Comparison of ENCODE assay signal across 9 cellular contexts in the genomic region with DNA sequence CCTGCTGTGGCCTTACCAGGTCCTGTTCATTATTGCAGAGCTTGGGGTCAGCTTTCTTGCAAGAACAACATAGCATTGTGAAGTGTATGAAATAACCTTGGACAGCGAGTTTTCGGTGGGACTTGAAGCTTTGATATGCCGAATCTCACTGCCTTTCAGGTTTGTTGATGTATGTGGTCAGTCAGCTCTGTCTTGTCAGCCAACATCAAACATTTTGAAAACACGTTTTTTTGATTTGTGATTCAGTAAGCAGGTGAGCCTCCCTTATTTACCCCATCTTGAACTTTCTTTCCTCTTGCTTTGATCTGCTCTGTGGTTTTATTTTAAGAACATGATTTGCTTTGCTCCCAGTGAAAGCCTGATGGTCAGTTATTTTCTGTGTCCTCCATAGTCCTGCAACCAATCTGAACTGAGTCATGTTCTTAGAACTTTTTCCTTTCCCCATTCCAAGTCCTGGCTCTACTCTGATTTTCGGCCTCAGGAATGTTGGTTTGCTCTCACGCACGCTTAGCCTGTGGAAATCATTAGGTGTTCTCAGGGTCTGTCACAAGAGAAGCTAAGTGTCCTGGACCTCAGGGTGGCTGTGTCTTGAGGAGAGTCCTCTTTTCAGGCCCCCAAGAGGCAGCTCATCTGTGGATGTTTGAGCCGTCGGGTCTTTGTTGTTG. TPM values are rescaled to one million over a fixed set of nuclear protein-coding genes. Genes with fewer than 3 reads are reported as not detected.
DNase-seq lines count a peak whose midpoint lies in the region; ATAC-seq and TF ChIP-seq lines count a peak whose summit lies in the region.
"Had no signal": no experiment of that assay in that cellular context is flagged by ENCODE, and none has a peak within 500 bp of the region (broad histone marks: within the 10 kb centered on the region; RNA-seq: fewer than 3 reads in every experiment).

No MANE protein-coding gene starts in this region.

- TF ChIP-seq EP300 in sigmoid colon (IDR thresholded peaks at IDR 0.05): peak in 1 of 4 donors; percentile 8

- H3K4me1 ChIP-seq in CD4-positive, CD25-positive, alpha-beta regulatory T cell (ENCODE audit: control insufficient read depth, insufficient read depth, low read length, poor library complexity, severe bottlenecking): peaks cover 32% of the 10 kb centered on the region
- H3K4me1 ChIP-seq in adrenal gland (replicated peaks in 1 of 2): peaks cover 17 to 41% of the 10 kb centered on the region in 2 donors
- H3K4me1 ChIP-seq in right cardiac atrium (ENCODE audit: control insufficient read depth, insufficient read depth, low read length): peaks cover 5% of the 10 kb centered on the region
- peaks cover 0 to 44% (median 33%) of the 10 kb centered on the region in 4 donors for H3K4me1 ChIP-seq in sigmoid colon

- peaks cover 13% of the 10 kb centered on the region for H3K36me3 Mint-ChIP-seq in CD4-positive, CD25-positive, alpha-beta regulatory T cell

- DNase-seq in CD4-positive, CD25-positive, alpha-beta regulatory T cell: peak in 1 of 3 donors; percentile 34
- DNase-seq in adrenal gland: peak in 4 of 7 donors; percentile 35 to 66 (median 58)
- DNase-seq in right cardiac atrium: no peak
- DNase-seq in sigmoid colon: peak; percentile 82
- DNase-seq in SW 1271 (lab: John Stamatoyannopoulos, UW): no peak
- DNase-seq: NCI-H2107 had no signal

- H3K4me1 Mint-ChIP-seq in CD4-positive, CD25-positive, alpha-beta regulatory T cell: peaks cover 26 to 61% (median 46%) of the 10 kb centered on the region in 4 donors

- no peaks in the 10 kb centered on the region for H3K9me3 ChIP-seq in CD4-positive, CD25-positive, alpha-beta regulatory T cell (ENCODE audit: control insufficient read depth in 2 of 2, low read length in 2 of 2)
- H3K9me3 ChIP-seq in adrenal gland (replicated peaks in 1 of 3): no peaks in the 10 kb centered on the region
- no peaks in the 10 kb centered on the region for H3K9me3 ChIP-seq in right cardiac atrium (ENCODE audit: control insufficient read depth, low read length)
- H3K9me3 ChIP-seq in sigmoid colon: no peaks in the 10 kb centered on the region

- TF ChIP-seq POLR2A in adrenal gland (IDR thresholded peaks at IDR 0.05): no peak
- TF ChIP-seq POLR2A in sigmoid colon (IDR thresholded peaks at IDR 0.05): no peak

- intact Hi-C loops in adrenal gland (cut with DNase I) (no loop called here), right cardiac atrium (cut with DNase I) (loop anchor here in 1 of 4 donors (10.0 kb wide), 1 partner anchor 52 kb away; no protein-coding TSS in a partner anchor), sigmoid colon (cut with DNase I) (loop anchor here (2.0 kb wide), 1 partner anchor 48 kb away; no protein-coding TSS in a partner anchor)

- H3K4me3 ChIP-seq in CD4-positive, CD25-positive, alpha-beta regulatory T cell (ENCODE audit: low read depth, low read length): peak overlapping the region; percentile 17
- peak overlapping the region in 1 of 4 donors; percentile 20 for H3K4me3 ChIP-seq in adrenal gland
- H3K4me3 ChIP-seq in right cardiac atrium (ENCODE audit: low read length): no peak overlapping the region
- H3K4me3 ChIP-seq in sigmoid colon: no peak overlapping the region

- H3K27ac ChIP-seq in CD4-positive, CD25-positive, alpha-beta regulatory T cell (ENCODE audit: insufficient read depth, low read length, poor library complexity, severe bottlenecking): peak overlapping the region; percentile 43
- H3K27ac ChIP-seq in adrenal gland (peak overlapping the region in 4 of 5 donors; percentile 40 to 87 (median 66)), right cardiac atrium (ENCODE audit: low read length) (peak overlapping the region; percentile 88), sigmoid colon (peak overlapping the region; percentile 75 to 87 (median 86))

- WGBS in adrenal gland, 4 donors: 57 to 63% (median 59%) methylated on average over 9 of the region's 9 CpGs
- 78% methylated on average over 9 of the region's 9 CpGs for WGBS in right cardiac atrium
- 82 to 89% methylated on average over 9 of the region's 9 CpGs for WGBS in sigmoid colon, 2 donors

- H3K36me3 ChIP-seq in CD4-positive, CD25-positive, alpha-beta regulatory T cell (ENCODE audit: control insufficient read depth, insufficient read depth, low read length): peaks cover 6% of the 10 kb centered on the region
- H3K36me3 ChIP-seq in adrenal gland (replicated peaks in 1 of 2) (no peaks in the 10 kb centered on the region), sigmoid colon (no peaks in the 10 kb centered on the region)

- ATAC-seq in CD4-positive, CD25-positive, alpha-beta regulatory T cell (ENCODE audit: low read depth in 2 of 2): peak in 1 of 2 donors; percentile 59
- ATAC-seq in right cardiac atrium: peak; percentile 66 to 81
- ATAC-seq in HG03039 (IDR thresholded peaks at IDR 0.05; ENCODE audit: unreplicated experiment): no peak
- ATAC-seq in GM21786 (IDR thresholded peaks at IDR 0.05; ENCODE audit: unreplicated experiment): no peak
- no peak for ATAC-seq in GM18519 (IDR thresholded peaks at IDR 0.05; ENCODE audit: low FRiP score, unreplicated experiment)

- H3K27me3 ChIP-seq in CD4-positive, CD25-positive, alpha-beta regulatory T cell (ENCODE audit: control insufficient read depth, insufficient read depth, low read length): no peaks in the 10 kb centered on the region
- H3K27me3 ChIP-seq in adrenal gland: no peaks in the 10 kb centered on the region
- H3K27me3 ChIP-seq in right cardiac atrium (ENCODE audit: control insufficient read depth, insufficient read depth): no peaks in the 10 kb centered on the region
- H3K27me3 ChIP-seq in sigmoid colon: no peaks in the 10 kb centered on the region

- peak overlapping the region; percentile 19 to 84 (median 47) for H3K4me3 Mint-ChIP-seq in CD4-positive, CD25-positive, alpha-beta regulatory T cell

- H3K27ac Mint-ChIP-seq in CD4-positive, CD25-positive, alpha-beta regulatory T cell: peak overlapping the region; percentile 57 to 85 (median 80)

- no peaks in the 10 kb centered on the region for H3K9me3 Mint-ChIP-seq in CD4-positive, CD25-positive, alpha-beta regulatory T cell

- TF ChIP-seq CTCF in adrenal gland (IDR thresholded peaks at IDR 0.05) (no peak), sigmoid colon (IDR thresholded peaks at IDR 0.05) (no peak)

- H3K27me3 Mint-ChIP-seq in CD4-positive, CD25-positive, alpha-beta regulatory T cell: no peaks in the 10 kb centered on the region

RNA-seq across cellular contexts. Expression of a gene that starts 8.7 kb away (rescaled TPM):
- 27.7 TPM for total RNA-seq in CD4-positive, CD25-positive, alpha-beta regulatory T cell
- polyA plus RNA-seq in CD4-positive, CD25-positive, alpha-beta regulatory T cell: 10 to 100 TPM; 26.9 to 38.5 (median 28.3) TPM
- total RNA-seq in adrenal gland (100 to 1,000 TPM in 7 of 8 donors, 10 to 100 TPM in 1; 77.4 to 231 (median 120) TPM), right cardiac atrium (10 to 100 TPM; 35.2 to 50.5 (median 37.8) TPM), sigmoid colon (100 to 1,000 TPM in 2 of 4 donors, 10 to 100 TPM in 2; 83.8 to 148 (median 115) TPM)
- polyA plus RNA-seq in adrenal gland (10 to 100 TPM; 38.5 to 48.5 (median 46.7) TPM), right cardiac atrium (19.1 TPM), sigmoid colon (10 to 100 TPM; 22.9 to 39.3 (median 25.8) TPM)

RNA-seq across cellular contexts. Expression of a gene that starts 38.0 kb away (rescaled TPM):
- 9.9 TPM for total RNA-seq in CD4-positive, CD25-positive, alpha-beta regulatory T cell
- 10 to 100 TPM in 2 of 4 donors, 1 to 10 TPM in 2; 4.9 to 11.5 (median 8.9) TPM for polyA plus RNA-seq in CD4-positive, CD25-positive, alpha-beta regulatory T cell
- total RNA-seq in adrenal gland: 10 to 100 TPM in 2 of 8 donors, 1 to 10 TPM in 5, under 1 TPM in 1; 0.91 to 12.2 (median 6.4) TPM
- polyA plus RNA-seq in adrenal gland: 1 to 10 TPM; 3.7 to 4.4 (median 4.1) TPM
- 1 to 10 TPM; 1.8 to 4.8 (median 2.4) TPM for total RNA-seq in right cardiac atrium
- polyA plus RNA-seq in right cardiac atrium: 1.8 TPM
- 1 to 10 TPM in 2 of 4 donors, under 1 TPM in 2; 0.66 to 6.1 (median 1.5) TPM for total RNA-seq in sigmoid colon
- polyA plus RNA-seq in sigmoid colon: 10 to 100 TPM in 1 of 3 donors, 1 to 10 TPM in 2; 2.4 to 11.6 (median 3.0) TPM

RNA-seq across cellular contexts. Expression of a gene that starts 38.2 kb away (rescaled TPM):
- total RNA-seq in CD4-positive, CD25-positive, alpha-beta regulatory T cell: 2.0 TPM
- polyA plus RNA-seq in CD4-positive, CD25-positive, alpha-beta regulatory T cell: 1 to 10 TPM; 2.3 to 3.3 (median 3.0) TPM
- total RNA-seq in adrenal gland (10 to 100 TPM in 3 of 8 donors, 1 to 10 TPM in 5; 4.8 to 13.2 (median 7.9) TPM), right cardiac atrium (10 to 100 TPM; 13.0 to 18.3 (median 14.9) TPM), sigmoid colon (10 to 100 TPM in 2 of 4 donors, 1 to 10 TPM in 2; 7.3 to 12.0 (median 9.3) TPM)
- polyA plus RNA-seq in adrenal gland (10 to 100 TPM in 1 of 3 donors, 1 to 10 TPM in 2; 6.4 to 20.5 (median 7.6) TPM), right cardiac atrium (16.3 TPM), sigmoid colon (1 to 10 TPM; 4.6 to 8.4 (median 5.4) TPM)

Comparison
In these comparisons a context has a peak if more than half of its experiments do, and no peak if none do; other contexts are left out.
1. ATAC-seq: peak in right cardiac atrium (2 of 2); none in HG03039 (single experiment), GM21786 (single experiment) and GM18519 (single experiment).
2. DNase-seq: peak in adrenal gland (4 of 7) and sigmoid colon (single experiment); none in right cardiac atrium (0 of 3) and SW 1271 (0 of 2).
3. Peak in every context shown above with its lines, with median percentiles within 50 percentile points of each other: H3K27ac ChIP-seq.